2 cellular contexts compared by ENCODE assay signal in genomic region chr16:1534021-1535020, GRCh38.
TF ChIP-seq lines count a peak whose summit lies in the region.

No MANE protein-coding gene starts in this region.

TF ChIP-seq in liver, 16 proteins besides CTCF, POLR2A, EP300 and RAD21:
- TF ChIP-seq TAF1 (conservative IDR thresholded peaks at IDR 0.05) (no peak), HNF4A (conservative IDR thresholded peaks at IDR 0.05) (no peak), JUND (IDR thresholded peaks at IDR 0.05) (no peak), ZBTB33 (IDR thresholded peaks at IDR 0.05) (no peak), GABPA (IDR thresholded peaks at IDR 0.05 in 1 of 2, conservative IDR thresholded peaks at IDR 0.05 in 1 of 2) (no peak), EGR1 (IDR thresholded peaks at IDR 0.05; ENCODE audit: low read depth in 2 of 2) (no peak), HNF4G (IDR thresholded peaks at IDR 0.05) (no peak), SP1 (IDR thresholded peaks at IDR 0.05) (no peak)

TF ChIP-seq in HepG2, 621 proteins besides CTCF, POLR2A, EP300 and RAD21:
- TF ChIP-seq TP53 (CRISPR knock-in tag; conservative IDR thresholded peaks at IDR 0.05), result no peak
- no peak for TF ChIP-seq ZNF256 (CRISPR knock-in tag; conservative IDR thresholded peaks at IDR 0.05)
- TF ChIP-seq ZNF773 (CRISPR knock-in tag; IDR thresholded peaks at IDR 0.05; ENCODE audit: borderline replicate concordance), result no peak
- TF ChIP-seq GPBP1L1 (CRISPR knock-in tag; IDR thresholded peaks at IDR 0.05), result no peak
TF ChIP-seq in HepG2: peak in this region for 0.
